In the genomic region with DNA sequence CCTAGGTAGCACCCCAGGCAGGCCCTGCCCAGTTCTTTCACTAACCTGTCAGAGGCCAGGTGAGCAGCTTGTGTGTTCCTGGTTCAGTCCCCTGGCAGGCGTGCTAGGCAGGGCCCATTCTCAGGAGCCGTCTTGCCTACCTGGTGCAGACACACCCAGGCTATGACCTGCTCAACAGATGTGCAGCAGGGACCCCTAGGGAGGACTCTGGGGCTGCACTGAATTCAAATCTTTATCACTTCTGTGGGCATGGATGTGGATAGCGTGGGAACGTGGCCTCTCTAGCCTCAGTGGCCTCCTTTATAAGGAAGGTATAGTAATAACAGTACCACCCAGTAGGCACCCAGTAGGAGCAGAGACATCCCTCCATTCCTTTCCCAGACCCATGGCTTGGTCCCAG, we compare ENCODE assay signal across 18 cellular contexts. TPM values are rescaled to one million over a fixed set of nuclear protein-coding genes. Genes with fewer than 3 reads are reported as not detected.
A peak's percentile ranks its signal among the peaks of the same experiment; 100 is the strongest.
DNase-seq lines count a peak whose midpoint lies in the region; ATAC-seq, FAIRE-seq and TF ChIP-seq lines count a peak whose summit lies in the region.
"Had no signal": no experiment of that assay in that cellular context is flagged by ENCODE, and none has a peak within 500 bp of the region (broad histone marks: within the 10 kb centered on the region; RNA-seq: fewer than 3 reads in every experiment).

No MANE protein-coding gene starts in this region.

- no peak for TF ChIP-seq EP300 in GM12878 (IDR thresholded peaks at IDR 0.05; ENCODE audit: borderline replicate concordance in 1 of 2, control insufficient read depth in 1 of 2, low read depth in 2 of 2, low read length in 2 of 2)

- H3K4me1 ChIP-seq in GM12878 (ENCODE audit: control insufficient read depth, insufficient read depth, low read length): peaks cover 10% of the 10 kb centered on the region
- H3K4me1 ChIP-seq: ascending aorta, left ventricle myocardium inferior had no signal

- TF ChIP-seq CTCF in natural killer cell (IDR thresholded peaks at IDR 0.05) (no peak), GM12878 (IDR thresholded peaks at IDR 0.05 in 2 of 3, conservative IDR thresholded peaks at IDR 0.05 in 1 of 3; ENCODE audit: control insufficient read depth in 2 of 3, extremely low read depth in 1 of 3, insufficient read depth in 1 of 3, low read depth in 3 of 3, low read length in 3 of 3) (no peak)

- RAD21 ChIA-PET in GM12878 (lab: Charles Lee; ENCODE audit: unreplicated experiment): interaction anchor here (0.7 to 2.0 kb wide), 3 partner anchors 240 to 1217 kb away, joined by 3 to 9 read pairs (median 3); no protein-coding TSS in a partner anchor

- H3K9me3 Mint-ChIP-seq in natural killer cell treated with Interleukin-12 subunit alpha and Interleukin-12 subunit beta and Interleukin-15 and Interleukin-18, amount 100 ng/mL, for 72 hours: no peaks in the 10 kb centered on the region
- H3K9me3 Mint-ChIP-seq in natural killer cell: no peaks in the 10 kb centered on the region
- H3K9me3 Mint-ChIP-seq: activated naive CD4-positive, alpha-beta T cell treated with anti-CD3 and anti-CD28 coated beads for 36 hours had no signal

- POLR2A ChIA-PET in GM12878 (lab: Charles Lee): no interaction called here

- no peak for DNase-seq in natural killer cell treated with Interleukin-12 subunit alpha and Interleukin-12 subunit beta and Interleukin-15 and Interleukin-18, amount 100 ng/mL, for 72 hours (ENCODE audit: low spot score)
- DNase-seq in natural killer cell (no peak), GM12878 (ENCODE audit: low read depth, low spot score) (no peak), H7 (no peak), EL (no peak), erythroblast (lab: John Stamatoyannopoulos, UW) (no peak), DMS153 (lab: John Stamatoyannopoulos, UW) (no peak)
- DNase-seq: left ventricle myocardium inferior had no signal

- H3K4me3 ChIP-seq in GM12878 (no peak overlapping the region), H7 (ENCODE audit: insufficient read depth, low read depth, low read length) (no peak overlapping the region)
- H3K4me3 ChIP-seq: ascending aorta, left ventricle myocardium inferior, ovary, skin epidermis, tibial nerve had no signal

- no peak overlapping the region for H3K27ac ChIP-seq in GM12878 (ENCODE audit: control insufficient read depth, insufficient read depth)
- H3K27ac ChIP-seq: ascending aorta, C4-2B, left ventricle myocardium inferior, ovary, skin epidermis, tibial nerve had no signal

- FAIRE-seq in GM12878 (lab: Jason Lieb, UNC): no peak
- FAIRE-seq: endometrium had no signal

- no peaks in the 10 kb centered on the region for H3K27me3 Mint-ChIP-seq in natural killer cell treated with Interleukin-12 subunit alpha and Interleukin-12 subunit beta and Interleukin-15 and Interleukin-18, amount 100 ng/mL, for 72 hours
- H3K27me3 Mint-ChIP-seq in natural killer cell (ENCODE audit: low read depth in 2 of 2): no peaks in the 10 kb centered on the region

- no peak for TF ChIP-seq RAD21 in GM12878 (IDR thresholded peaks at IDR 0.05; ENCODE audit: insufficient read depth, low read depth, low read length)

- H3K4me3 Mint-ChIP-seq in natural killer cell treated with Interleukin-12 subunit alpha and Interleukin-12 subunit beta and Interleukin-15 and Interleukin-18, amount 100 ng/mL, for 72 hours: no peak overlapping the region
- H3K4me3 Mint-ChIP-seq in natural killer cell: no peak overlapping the region
- H3K4me3 Mint-ChIP-seq: activated naive CD4-positive, alpha-beta T cell treated with anti-CD3 and anti-CD28 coated beads for 36 hours had no signal

- H4K20me1 ChIP-seq in GM12878 (ENCODE audit: control insufficient read depth, insufficient read depth): no peaks in the 10 kb centered on the region

- peaks cover 7 to 11% of the 10 kb centered on the region in 2 donors for H3K4me1 Mint-ChIP-seq in natural killer cell treated with Interleukin-12 subunit alpha and Interleukin-12 subunit beta and Interleukin-15 and Interleukin-18, amount 100 ng/mL, for 72 hours (ENCODE audit: low read depth in 2 of 2)
- H3K4me1 Mint-ChIP-seq in natural killer cell: peaks cover 0 to 19% of the 10 kb centered on the region in 2 donors

- no peaks in the 10 kb centered on the region for H3K36me3 Mint-ChIP-seq in natural killer cell treated with Interleukin-12 subunit alpha and Interleukin-12 subunit beta and Interleukin-15 and Interleukin-18, amount 100 ng/mL, for 72 hours
- H3K36me3 Mint-ChIP-seq in natural killer cell: no peaks in the 10 kb centered on the region

- peaks cover 4 to 7% of the 10 kb centered on the region in 2 experiments; a peak in 2 of 4 replicates for H3K36me3 ChIP-seq in GM12878 (ENCODE audit: control insufficient read depth in 2 of 2, insufficient read depth in 2 of 2, low read length in 1 of 2)
- peaks cover 2% of the 10 kb centered on the region for H3K36me3 ChIP-seq in H7 (replicated peaks; ENCODE audit: control insufficient read depth, insufficient read depth, low read length)
- H3K36me3 ChIP-seq: ovary had no signal

- H3K79me2 ChIP-seq in GM12878 (ENCODE audit: control insufficient read depth, insufficient read depth, low read length): no peaks in the 10 kb centered on the region

- H3K27ac Mint-ChIP-seq in natural killer cell treated with Interleukin-12 subunit alpha and Interleukin-12 subunit beta and Interleukin-15 and Interleukin-18, amount 100 ng/mL, for 72 hours: peak overlapping the region; percentile 39 to 75
- peak overlapping the region in 1 of 2 donors; percentile 62 for H3K27ac Mint-ChIP-seq in natural killer cell
- H3K27ac Mint-ChIP-seq: activated naive CD4-positive, alpha-beta T cell treated with anti-CD3 and anti-CD28 coated beads for 36 hours had no signal

- no TSS peak for BruUV-seq in GM12878 (replicated peaks; lab: Mats Ljungman, UMichigan)

- intact Hi-C loops in natural killer cell (cut with micrococcal nuclease) (loop anchor here (10.0 kb wide), 1 partner anchor 521 kb away; no protein-coding TSS in a partner anchor), GM12878 (cut with micrococcal nuclease; ENCODE audit: unreplicated experiment) (loop anchor here (5.0 to 10.0 kb wide), 2 partner anchors 259 to 521 kb away; no protein-coding TSS in a partner anchor)

- SMC1A ChIA-PET in GM12878 (lab: Charles Lee; ENCODE audit: uncharacterized antibody, unreplicated experiment): interaction anchor here (1.4 to 1.8 kb wide), 2 partner anchors 182 to 260 kb away, joined by 3 to 7 read pairs; no protein-coding TSS in a partner anchor

- no peak overlapping the region for H3K9ac ChIP-seq in GM12878 (ENCODE audit: control insufficient read depth, insufficient read depth, low read length)

- no peak for ATAC-seq in natural killer cell treated with Interleukin-12 subunit alpha and Interleukin-12 subunit beta and Interleukin-15 and Interleukin-18, amount 100 ng/mL, for 72 hours
- no peak for ATAC-seq in natural killer cell
- peak; percentile 10 for ATAC-seq in HG03571 (IDR thresholded peaks at IDR 0.05; ENCODE audit: unreplicated experiment)
- peak; percentile 15 for ATAC-seq in GM12878

- in situ Hi-C loops in GM12878 (cut with MboI): loop anchor here (10.0 to 25.0 kb wide), 2 partner anchors 984 to 1219 kb away; no protein-coding TSS in a partner anchor

- 1% methylated on average over 4 of the region's 4 CpGs for whole genome bisulfite sequencing in GM12878 (ENCODE audit: insufficient coverage, insufficient replicate concordance, low lambda C conversion rate, missing lambda C conversion rate)

- no peaks in the 10 kb centered on the region for H3K9me3 ChIP-seq in GM12878 (replicated peaks; ENCODE audit: control insufficient read depth, insufficient read depth, low read length)
- H3K9me3 ChIP-seq: ascending aorta, left ventricle myocardium inferior, ovary, tibial nerve had no signal

- no peaks in the 10 kb centered on the region for H3K27me3 ChIP-seq in GM12878 (replicated peaks in 1 of 2; ENCODE audit: control insufficient read depth in 2 of 2, insufficient read depth in 2 of 2, low read length in 1 of 2)
- H3K27me3 ChIP-seq in H7 (ENCODE audit: control insufficient read depth, insufficient read depth, low read length): no peaks in the 10 kb centered on the region
- H3K27me3 ChIP-seq: ascending aorta, ovary, tibial nerve had no signal

- TF ChIP-seq POLR2A in GM12878 (IDR thresholded peaks at IDR 0.05; ENCODE audit: low read depth, low read length) (no peak), erythroblast (IDR thresholded peaks at IDR 0.05; ENCODE audit: low read length) (no peak)

- CTCF ChIA-PET in GM12878 (lab: Yijun Ruan, JAX): interaction anchor here (0.5 to 2.2 kb wide), 12 partner anchors 13 to 1217 kb away, joined by 3 to 8 read pairs (median 4); no protein-coding TSS in a partner anchor

- H2AFZ ChIP-seq in GM12878 (ENCODE audit: control insufficient read depth, low read depth, low read length): no peak overlapping the region

- H3K4me2 ChIP-seq in GM12878 (ENCODE audit: control insufficient read depth, insufficient read depth): no peak overlapping the region

RNA-seq across cellular contexts. Expression of gene PLEKHB2, which starts 48.4 kb away (rescaled TPM):
- total RNA-seq in natural killer cell treated with Interleukin-12 subunit alpha and Interleukin-12 subunit beta and Interleukin-15 and Interleukin-18, amount 100 ng/mL, for 72 hours: 10 to 100 TPM; 58.9 to 61.8 TPM
- total RNA-seq in natural killer cell (10 to 100 TPM; 75.6 to 78.7 (median 77.4) TPM), GM12878 (2014; rRNA removed) (26.4 and 31.9 TPM in 2 replicates), GM12878 (2014; rRNA removed; fragmentation: Illumina TruSeq; extraction: Trizol) (18.2 and 19.9 TPM in 2 replicates), GM12878 (2021) (24.9 and 25.0 TPM in 2 replicates)
- 59.8 and 65.8 TPM in 2 replicates for total RNA-seq in GM12878 (2013; cell fraction: nucleolus; rRNA removed)
- 15.4 TPM for polyA plus RNA-seq in GM12878 (2011; ENCODE audit: low read depth)
- polyA plus RNA-seq in GM12878 (2011; rRNA removed) (55.6 and 60.3 TPM in 2 replicates), GM12878 (2014; fragmentation: Illumina TruSeq; extraction: Trizol) (22.7 and 26.1 TPM in 2 replicates), GM12878 (2014; fragmentation: Nextera tagmentation; extraction: Ambion mirVana) (10 to 100 TPM; 12.3 to 16.4 TPM), GM12878 (2014; rRNA removed) (26.8 and 27.5 TPM in 2 replicates), GM12878 (2016; fragmentation: Nextera tagmentation; extraction: Ambion mirVana) (10 to 100 TPM; 33.2 to 34.9 TPM)
- polyA plus RNA-seq in GM12878 (2011; cell fraction: cytosol; rRNA removed): 53.1 and 58.9 TPM in 2 replicates
- 26.3 and 38.6 TPM in 2 replicates for polyA plus RNA-seq in GM12878 (2011; cell fraction: nucleus; rRNA removed)
- polyA plus RNA-seq in GM12878 (2012): 19.4 and 24.8 TPM in 2 replicates
- polyA minus RNA-seq in GM12878 (2011; rRNA and poly(A)+ RNA removed): 55.1 and 89.8 TPM in 2 replicates
- polyA minus RNA-seq in GM12878 (2011; cell fraction: cytosol; rRNA and poly(A)+ RNA removed): 21.6 and 24.7 TPM in 2 replicates
- polyA minus RNA-seq in GM12878 (2011; cell fraction: nucleus; rRNA and poly(A)+ RNA removed): 15.0 and 25.9 TPM in 2 replicates
- total RNA-seq in H7 (2014; rRNA removed; shearing (Covaris generic)): 82.4 and 89.1 TPM in 2 replicates

RNA-seq across cellular contexts. Expression of gene POTEE, which starts 55.8 kb away (rescaled TPM):
- 1 to 10 TPM in 1 of 2 donors, under 1 TPM in 1; 0.31 to 1.6 TPM for total RNA-seq in natural killer cell treated with Interleukin-12 subunit alpha and Interleukin-12 subunit beta and Interleukin-15 and Interleukin-18, amount 100 ng/mL, for 72 hours
- total RNA-seq in natural killer cell: under 1 TPM; 0.33 to 0.79 (median 0.50) TPM
- not detected in 2 replicates for total RNA-seq in GM12878 (2013; cell fraction: nucleolus; rRNA removed)
- 0.06 TPM in 1 of 2 replicates, not detected in the other for total RNA-seq in GM12878 (2014; rRNA removed)
- 0.14 and 0.18 TPM in 2 replicates for total RNA-seq in GM12878 (2014; rRNA removed; fragmentation: Illumina TruSeq; extraction: Trizol)
- total RNA-seq in GM12878 (2021): 0.29 and 0.33 TPM in 2 replicates
- polyA plus RNA-seq in GM12878 (2011; ENCODE audit: low read depth): not detected
- polyA plus RNA-seq in GM12878 (2011; rRNA removed): 0.07 TPM in 1 of 2 replicates, not detected in the other
- polyA plus RNA-seq in GM12878 (2011; cell fraction: cytosol; rRNA removed): not detected in 2 replicates
- 0.13 and 0.15 TPM in 2 replicates for polyA plus RNA-seq in GM12878 (2011; cell fraction: nucleus; rRNA removed)
- 0.06 TPM in 1 of 2 replicates, not detected in the other for polyA plus RNA-seq in GM12878 (2012)
- polyA plus RNA-seq in GM12878 (2014; fragmentation: Illumina TruSeq; extraction: Trizol): 0.12 TPM in 1 of 2 replicates, not detected in the other
- under 1 TPM; 0.02 to 0.04 TPM for polyA plus RNA-seq in GM12878 (2014; fragmentation: Nextera tagmentation; extraction: Ambion mirVana)
- not detected in 2 replicates for polyA plus RNA-seq in GM12878 (2014; rRNA removed)
- polyA plus RNA-seq in GM12878 (2016; fragmentation: Nextera tagmentation; extraction: Ambion mirVana): 1 to 10 TPM in 1 of 2 experiments, under 1 TPM in 1; 0.86 to 1.2 TPM
- polyA minus RNA-seq in GM12878 (2011; rRNA and poly(A)+ RNA removed): 0.15 TPM in 1 of 2 replicates, not detected in the other
- polyA minus RNA-seq in GM12878 (2011; cell fraction: cytosol; rRNA and poly(A)+ RNA removed): 0.21 TPM in 1 of 2 replicates, not detected in the other
- 0.36 and 0.77 TPM in 2 replicates for polyA minus RNA-seq in GM12878 (2011; cell fraction: nucleus; rRNA and poly(A)+ RNA removed)
- total RNA-seq in H7 (2014; rRNA removed; shearing (Covaris generic)): 0.28 and 0.70 TPM in 2 replicates
- total RNA-seq: A172, ascending aorta, fibroblast of villous mesenchyme, left ventricle myocardium inferior, tibial nerve had no signal

Comparison
In these comparisons a context has a peak if more than half of its experiments do, and no peak if none do; other contexts are left out.
1. ATAC-seq: peak in HG03571 (single experiment) and GM12878 (single experiment); none in natural killer cell treated with Interleukin-12 subunit alpha and Interleukin-12 subunit beta and Interleukin-15 and Interleukin-18, amount 100 ng/mL, for 72 hours (0 of 2) and natural killer cell (0 of 3).